ENCODE assay signal across 1 cellular context in genomic region chrX:120468071-120468470, GRCh38.
TF ChIP-seq lines count a peak whose summit lies in the region.

No MANE protein-coding gene starts in this region.

TF ChIP-seq in A549, 52 proteins besides CTCF, POLR2A, EP300 and RAD21 (continued from another document):
- no peak for TF ChIP-seq HMGXB4 (CRISPR knock-in tag; IDR thresholded peaks at IDR 0.05; ENCODE audit: borderline replicate concordance)
- TF ChIP-seq CBX2 (IDR thresholded peaks at IDR 0.05; ENCODE audit: borderline replicate concordance, low read depth), result no peak
- TF ChIP-seq TP53 (CRISPR knock-in tag; IDR thresholded peaks at IDR 0.05), result no peak
- no peak for TF ChIP-seq JUNB (IDR thresholded peaks at IDR 0.05)
- no peak for TF ChIP-seq HOXB5 (CRISPR knock-in tag; IDR thresholded peaks at IDR 0.05)
- no peak for TF ChIP-seq BHLHE40 (IDR thresholded peaks at IDR 0.05; ENCODE audit: low read depth, low read length)
- no peak for TF ChIP-seq NFE2L2 (conservative IDR thresholded peaks at IDR 0.05; ENCODE audit: low read length)
- TF ChIP-seq EHF (CRISPR knock-in tag; IDR thresholded peaks at IDR 0.05), result no peak
- no peak for TF ChIP-seq MAZ (IDR thresholded peaks at IDR 0.05; ENCODE audit: borderline replicate concordance, low read depth, low read length)
- no peak for TF ChIP-seq POLR2AphosphoS2 (conservative IDR thresholded peaks at IDR 0.05; ENCODE audit: low read length)
- no peak for TF ChIP-seq KDM1A (IDR thresholded peaks at IDR 0.05; ENCODE audit: low read depth)
- no peak for TF ChIP-seq CHD2 (IDR thresholded peaks at IDR 0.05; ENCODE audit: low read length, partially characterized antibody)
- TF ChIP-seq CHD4 (IDR thresholded peaks at IDR 0.05; ENCODE audit: borderline replicate concordance), result no peak
- no peak for TF ChIP-seq HEYL (CRISPR knock-in tag; IDR thresholded peaks at IDR 0.05)
- no peak for TF ChIP-seq FOSL2 (IDR thresholded peaks at IDR 0.05)
- TF ChIP-seq FOSL2 (CRISPR knock-in tag; IDR thresholded peaks at IDR 0.05), result no peak
- no peak for TF ChIP-seq HOXA7 (CRISPR knock-in tag; IDR thresholded peaks at IDR 0.05)
TF ChIP-seq in A549: peak in this region for 0.
